ENCODE assay signal across 1 cellular context in genomic region chr1:19313961-19314882, GRCh38.
TF ChIP-seq lines count a peak whose summit lies in the region.

No MANE protein-coding gene starts in this region.

TF ChIP-seq in HCT116, 20 proteins besides CTCF, POLR2A, EP300 and RAD21 (continued from another document):
- no peak for TF ChIP-seq REST (IDR thresholded peaks at IDR 0.05; ENCODE audit: low read depth)
- no peak for TF ChIP-seq ZFX (IDR thresholded peaks at IDR 0.05)
- no peak for TF ChIP-seq TCF7L2 (IDR thresholded peaks at IDR 0.05; ENCODE audit: borderline replicate concordance, extremely low read depth, insufficient read depth, insufficient read length)
- no peak for TF ChIP-seq EZH2phosphoT487 (IDR thresholded peaks at IDR 0.05; ENCODE audit: borderline replicate concordance)
- no peak for TF ChIP-seq ZBTB33 (IDR thresholded peaks at IDR 0.05; ENCODE audit: extremely low read depth, insufficient replicate concordance, low read length)
- TF ChIP-seq ZNF274 (IDR thresholded peaks at IDR 0.05; ENCODE audit: low read depth, low read length) = no peak
- TF ChIP-seq CBX3 (IDR thresholded peaks at IDR 0.05; ENCODE audit: low read depth) = no peak
- no peak for TF ChIP-seq SP1 (IDR thresholded peaks at IDR 0.05; ENCODE audit: low read depth)
- TF ChIP-seq FOSL1 (IDR thresholded peaks at IDR 0.05; ENCODE audit: low read depth) = no peak
- TF ChIP-seq, protein P1, sequence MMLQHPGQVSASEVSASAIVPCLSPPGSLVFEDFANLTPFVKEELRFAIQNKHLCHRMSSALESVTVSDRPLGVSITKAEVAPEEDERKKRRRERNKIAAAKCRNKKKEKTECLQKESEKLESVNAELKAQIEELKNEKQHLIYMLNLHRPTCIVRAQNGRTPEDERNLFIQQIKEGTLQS (IDR thresholded peaks at IDR 0.05) = no peak
- TF ChIP-seq CEBPB (IDR thresholded peaks at IDR 0.05; ENCODE audit: low read depth) = no peak
- TF ChIP-seq, protein P2, sequence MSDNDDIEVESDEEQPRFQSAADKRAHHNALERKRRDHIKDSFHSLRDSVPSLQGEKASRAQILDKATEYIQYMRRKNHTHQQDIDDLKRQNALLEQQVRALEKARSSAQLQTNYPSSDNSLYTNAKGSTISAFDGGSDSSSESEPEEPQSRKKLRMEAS (IDR thresholded peaks at IDR 0.05) = no peak
- TF ChIP-seq ELF1 (IDR thresholded peaks at IDR 0.05; ENCODE audit: borderline replicate concordance, low read depth) = no peak
- no peak for TF ChIP-seq POLR2AphosphoS5 (IDR thresholded peaks at IDR 0.05; ENCODE audit: low read depth, low read length)
- TF ChIP-seq SRF (IDR thresholded peaks at IDR 0.05; ENCODE audit: low read depth) = no peak
- no peak for TF ChIP-seq YY1 (IDR thresholded peaks at IDR 0.05; ENCODE audit: extremely low read depth, insufficient replicate concordance, low read depth, low read length)
- no peak for TF ChIP-seq SIN3A (IDR thresholded peaks at IDR 0.05; ENCODE audit: low read depth)
